In genomic region chr14:91947196-91948184, GRCh38 we compare ENCODE assay signal across 8 cellular contexts. TPM values are rescaled to one million over a fixed set of nuclear protein-coding genes. Genes with fewer than 3 reads are reported as not detected.
DNase-seq lines count a peak whose midpoint lies in the region; ATAC-seq and TF ChIP-seq lines count a peak whose summit lies in the region.

FBLN5 (minus strand) TSS chr14:91947694; CDS start chr14:91947229, 465 bp downstream.

- no peak for TF ChIP-seq POLR2A in NB4 (IDR thresholded peaks at IDR 0.05; ENCODE audit: extremely low read depth, insufficient read length)

- H3K27ac ChIP-seq in thymus (ENCODE audit: low read depth), result peak within 1 kb of the TSS; percentile 5

- no peaks in the 10 kb centered on the region for H3K36me3 ChIP-seq in thymus (ENCODE audit: control insufficient read depth, insufficient read depth)

- 9% methylated on average over 78 of the region's 78 CpGs for WGBS in thymus

- H3K9me3 ChIP-seq in thymus (ENCODE audit: control insufficient read depth), result no peaks in the 10 kb centered on the region

- peaks cover 9% of the 10 kb centered on the region for H3K4me1 Mint-ChIP-seq in activated T-helper 2 cell treated with anti-CD3 and anti-CD28 coated beads, Interferon-gamma antibody, Interleukin-2, Interleukin-4, amounts not matched to agents 10 μg/mL and 5 μg/mL and 100 μg/mL, durations not matched to agents 14 hours and 24 hours and 36 hours (ENCODE audit: low read depth)
- H3K4me1 Mint-ChIP-seq in natural killer cell treated with Interleukin-12 subunit alpha and Interleukin-12 subunit beta and Interleukin-15 and Interleukin-18, amount 100 ng/mL, for 72 hours (ENCODE audit: low read depth in 2 of 2), result peaks cover 17 to 18% of the 10 kb centered on the region in 2 donors

- peaks cover 28% of the 10 kb centered on the region for H3K27me3 Mint-ChIP-seq in activated T-helper 2 cell treated with anti-CD3 and anti-CD28 coated beads, Interferon-gamma antibody, Interleukin-2, Interleukin-4, amounts not matched to agents 10 μg/mL and 5 μg/mL and 100 μg/mL, durations not matched to agents 14 hours and 24 hours and 36 hours (ENCODE audit: low read depth)
- peaks cover 21 to 39% of the 10 kb centered on the region in 2 donors for H3K27me3 Mint-ChIP-seq in natural killer cell treated with Interleukin-12 subunit alpha and Interleukin-12 subunit beta and Interleukin-15 and Interleukin-18, amount 100 ng/mL, for 72 hours

- peak; percentile 63 to 84 for ATAC-seq in natural killer cell treated with Interleukin-12 subunit alpha and Interleukin-12 subunit beta and Interleukin-15 and Interleukin-18, amount 100 ng/mL, for 72 hours
- ATAC-seq in HG03095 (IDR thresholded peaks at IDR 0.05; ENCODE audit: unreplicated experiment), result no peak
- ATAC-seq in HG02798 (IDR thresholded peaks at IDR 0.05; ENCODE audit: poor library complexity, unreplicated experiment), result no peak

- H3K4me3 ChIP-seq in NB4 (ENCODE audit: low read depth, low read length), result no peak within 1 kb of the TSS
- H3K4me3 ChIP-seq in foreskin fibroblast (ENCODE audit: low read depth in 1 of 2, low read length in 2 of 2), result peak within 1 kb of the TSS; percentile 79 to 98
- peak within 1 kb of the TSS; percentile 48 for H3K4me3 ChIP-seq in thymus (ENCODE audit: low read length)

- peaks cover 9% of the 10 kb centered on the region for H3K4me1 ChIP-seq in thymus (ENCODE audit: control insufficient read depth, insufficient read depth, low read length)

- H3K9me3 Mint-ChIP-seq in activated T-helper 2 cell treated with anti-CD3 and anti-CD28 coated beads, Interferon-gamma antibody, Interleukin-2, Interleukin-4, amounts not matched to agents 10 μg/mL and 5 μg/mL and 100 μg/mL, durations not matched to agents 14 hours and 24 hours and 36 hours, result no peaks in the 10 kb centered on the region
- no peaks in the 10 kb centered on the region for H3K9me3 Mint-ChIP-seq in natural killer cell treated with Interleukin-12 subunit alpha and Interleukin-12 subunit beta and Interleukin-15 and Interleukin-18, amount 100 ng/mL, for 72 hours

- H3K27ac Mint-ChIP-seq in activated T-helper 2 cell treated with anti-CD3 and anti-CD28 coated beads, Interferon-gamma antibody, Interleukin-2, Interleukin-4, amounts not matched to agents 10 μg/mL and 5 μg/mL and 100 μg/mL, durations not matched to agents 14 hours and 24 hours and 36 hours, result no peak within 1 kb of the TSS
- no peak within 1 kb of the TSS for H3K27ac Mint-ChIP-seq in natural killer cell treated with Interleukin-12 subunit alpha and Interleukin-12 subunit beta and Interleukin-15 and Interleukin-18, amount 100 ng/mL, for 72 hours

- intact Hi-C loops in activated T-helper 2 cell treated with anti-CD3 and anti-CD28 coated beads, Interferon-gamma antibody, Interleukin-2, Interleukin-4, amounts not matched to agents 10 μg/mL and 5 μg/mL and 100 μg/mL, durations not matched to agents 14 hours and 24 hours and 36 hours (cut with micrococcal nuclease), result loop anchor here (5.0 kb wide), 1 partner anchor 50 kb away; no protein-coding TSS in a partner anchor

- peaks cover 31% of the 10 kb centered on the region for H3K27me3 ChIP-seq in thymus (ENCODE audit: control insufficient read depth, insufficient read depth)

- H3K4me3 Mint-ChIP-seq in activated T-helper 2 cell treated with anti-CD3 and anti-CD28 coated beads, Interferon-gamma antibody, Interleukin-2, Interleukin-4, amounts not matched to agents 10 μg/mL and 5 μg/mL and 100 μg/mL, durations not matched to agents 14 hours and 24 hours and 36 hours (ENCODE audit: low read depth), result peak within 1 kb of the TSS; percentile 86
- peak within 1 kb of the TSS; percentile 74 for H3K4me3 Mint-ChIP-seq in natural killer cell treated with Interleukin-12 subunit alpha and Interleukin-12 subunit beta and Interleukin-15 and Interleukin-18, amount 100 ng/mL, for 72 hours

- TF ChIP-seq CTCF in NB4 (IDR thresholded peaks at IDR 0.05; ENCODE audit: low read depth, low read length), result no peak
- TF ChIP-seq CTCF in foreskin fibroblast (IDR thresholded peaks at IDR 0.05; ENCODE audit: low read depth, low read length), result no peak

- DNase-seq in AG20443 (ENCODE audit: low spot score) (peak; percentile 90), NB4 (ENCODE audit: low read depth) (peak; percentile 11), foreskin fibroblast (peak; percentile 88 to 95)
- no peak for DNase-seq in activated T-helper 2 cell treated with anti-CD3 and anti-CD28 coated beads, Interferon-gamma antibody, Interleukin-2, Interleukin-4, amounts not matched to agents 10 μg/mL and 5 μg/mL and 100 μg/mL, durations not matched to agents 14 hours and 24 hours and 36 hours (ENCODE audit: low spot score)
- no peak for DNase-seq in natural killer cell treated with Interleukin-12 subunit alpha and Interleukin-12 subunit beta and Interleukin-15 and Interleukin-18, amount 100 ng/mL, for 72 hours (ENCODE audit: low spot score)

- no peaks in the 10 kb centered on the region for H3K36me3 Mint-ChIP-seq in activated T-helper 2 cell treated with anti-CD3 and anti-CD28 coated beads, Interferon-gamma antibody, Interleukin-2, Interleukin-4, amounts not matched to agents 10 μg/mL and 5 μg/mL and 100 μg/mL, durations not matched to agents 14 hours and 24 hours and 36 hours (ENCODE audit: low read depth)
- H3K36me3 Mint-ChIP-seq in natural killer cell treated with Interleukin-12 subunit alpha and Interleukin-12 subunit beta and Interleukin-15 and Interleukin-18, amount 100 ng/mL, for 72 hours, result no peaks in the 10 kb centered on the region

RNA-seq across cellular contexts. Expression of gene FBLN5, which starts in this region (rescaled TPM):
- 6.2 and 6.4 TPM in 2 replicates for total RNA-seq in activated T-helper 2 cell treated with anti-CD3 and anti-CD28 coated beads, Interferon-gamma antibody, Interleukin-2, Interleukin-4, amounts not matched to agents 10 μg/mL and 5 μg/mL and 100 μg/mL, durations not matched to agents 14 hours and 24 hours and 36 hours
- not detected for total RNA-seq in natural killer cell treated with Interleukin-12 subunit alpha and Interleukin-12 subunit beta and Interleukin-15 and Interleukin-18, amount 100 ng/mL, for 72 hours
- 61.3 TPM for polyA plus RNA-seq in thymus

Comparison
In these comparisons a context has a peak if more than half of its experiments do, and no peak if none do; other contexts are left out.
1. Peak in ATAC-seq in natural killer cell treated with Interleukin-12 subunit alpha and Interleukin-12 subunit beta and Interleukin-15 and Interleukin-18, amount 100 ng/mL, for 72 hours; RNA of the gene not detected or under 1 TPM.
2. DNase-seq: peak in AG20443 (single experiment), NB4 (single experiment) and foreskin fibroblast (2 of 2); none in activated T-helper 2 cell treated with anti-CD3 and anti-CD28 coated beads, Interferon-gamma antibody, Interleukin-2, Interleukin-4, amounts not matched to agents 10 μg/mL and 5 μg/mL and 100 μg/mL, durations not matched to agents 14 hours and 24 hours and 36 hours (single experiment) and natural killer cell treated with Interleukin-12 subunit alpha and Interleukin-12 subunit beta and Interleukin-15 and Interleukin-18, amount 100 ng/mL, for 72 hours (single experiment).